ENCODE assay signal across 20 cellular contexts in the genomic region with DNA sequence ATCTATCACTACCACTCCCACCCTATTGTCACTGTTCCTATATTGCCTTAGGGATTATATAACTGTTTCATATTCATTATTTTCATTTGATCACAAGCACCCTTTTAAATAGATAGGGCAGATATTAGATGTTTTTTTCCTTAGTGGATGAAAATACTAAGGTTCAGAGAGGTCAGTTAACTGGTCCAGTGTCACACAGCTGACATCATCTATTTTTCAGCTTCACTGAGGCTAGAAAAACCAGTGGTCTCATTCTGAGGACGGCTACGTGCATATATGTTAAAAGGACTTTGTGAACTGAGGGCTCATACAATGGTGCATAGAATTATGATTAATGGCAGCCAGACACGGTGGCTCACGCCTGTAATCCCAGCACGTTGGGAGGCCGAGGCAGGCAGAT. TPM values are rescaled to one million over a fixed set of nuclear protein-coding genes. Genes with fewer than 3 reads are reported as not detected.
"Had no signal": no experiment of that assay in that cellular context is flagged by ENCODE, and none has a peak within 500 bp of the region (broad histone marks: within the 10 kb centered on the region; RNA-seq: fewer than 3 reads in every experiment).

No MANE protein-coding gene starts in this region.

- H3K9me3 ChIP-seq: right atrium auricular region, suprapubic skin, thyroid gland, uterus had no signal

- H3K4me2 ChIP-seq: smooth muscle cell had no signal

- H3K27me3 ChIP-seq: right atrium auricular region, suprapubic skin, thyroid gland, uterus had no signal

- H3K4me3 Mint-ChIP-seq: endodermal cell; naive thymus-derived CD4-positive, alpha-beta T cell; nephron progenitor cell; stimulated activated effector memory CD8-positive, alpha-beta T cell treated with anti-CD3 and anti-CD28 coated beads, Interleukin-12 subunit alpha, Interleukin-12 subunit beta, amount 100 ng/mL, for 72 hours; type B pancreatic cell had no signal

- ATAC-seq: naive thymus-derived CD4-positive, alpha-beta T cell; stimulated activated effector memory CD8-positive, alpha-beta T cell treated with anti-CD3 and anti-CD28 coated beads, Interleukin-12 subunit alpha, Interleukin-12 subunit beta, amount 100 ng/mL, for 72 hours; stimulated activated naive CD8-positive, alpha-beta T cell treated with anti-CD3 and anti-CD28 coated beads, Interleukin-15, Interleukin-2, amounts not matched to agents 100 U/mL and 50 U/mL, for 24 hours had no signal

- H3K27ac ChIP-seq: coronary artery, right atrium auricular region had no signal

- H3K27ac Mint-ChIP-seq: endodermal cell; naive thymus-derived CD4-positive, alpha-beta T cell; nephron progenitor cell; stimulated activated effector memory CD8-positive, alpha-beta T cell treated with anti-CD3 and anti-CD28 coated beads, Interleukin-12 subunit alpha, Interleukin-12 subunit beta, amount 100 ng/mL, for 72 hours; type B pancreatic cell had no signal

- H3K27me3 Mint-ChIP-seq: type B pancreatic cell had no signal

- H3K4me3 ChIP-seq: coronary artery, right atrium auricular region, smooth muscle cell, suprapubic skin, thyroid gland, uterus had no signal

- H3K36me3 ChIP-seq: right atrium auricular region, suprapubic skin, thyroid gland, uterus had no signal

- DNase-seq: effector CD4-positive, alpha-beta T cell; endodermal cell; foreskin fibroblast; head of caudate nucleus; hippocampal formation; kidney glomerular epithelial cell; naive thymus-derived CD4-positive, alpha-beta T cell; nephron progenitor cell; posterior cingulate gyrus; stimulated activated CD4-positive, alpha-beta T cell treated with anti-CD3 and anti-CD28 coated beads, Interleukin-2, amount 100 ng/mL, for 48 hours; stimulated activated CD8-positive, alpha-beta memory T cell treated with anti-CD3 and anti-CD28 coated beads, Interleukin-4, amount 100 ng/mL, for 48 hours; stimulated activated naive CD8-positive, alpha-beta T cell treated with anti-CD3 and anti-CD28 coated beads, Interleukin-15, Interleukin-2, amounts not matched to agents 100 U/mL and 50 U/mL, for 24 hours; thyroid gland; uterus had no signal

- H3K36me3 Mint-ChIP-seq: stimulated activated effector memory CD8-positive, alpha-beta T cell treated with anti-CD3 and anti-CD28 coated beads, Interleukin-12 subunit alpha, Interleukin-12 subunit beta, amount 100 ng/mL, for 72 hours; type B pancreatic cell had no signal

- H3K4me1 Mint-ChIP-seq: endodermal cell; naive thymus-derived CD4-positive, alpha-beta T cell; nephron progenitor cell had no signal

- H3K9me3 Mint-ChIP-seq: endodermal cell; stimulated activated effector memory CD8-positive, alpha-beta T cell treated with anti-CD3 and anti-CD28 coated beads, Interleukin-12 subunit alpha, Interleukin-12 subunit beta, amount 100 ng/mL, for 72 hours; type B pancreatic cell had no signal

RNA-seq across cellular contexts. Expression of a gene that starts 29.0 kb away (rescaled TPM):
- polyA plus RNA-seq: naive thymus-derived CD4-positive, alpha-beta T cell had no signal
